8 cellular contexts compared by ENCODE assay signal in the genomic region with DNA sequence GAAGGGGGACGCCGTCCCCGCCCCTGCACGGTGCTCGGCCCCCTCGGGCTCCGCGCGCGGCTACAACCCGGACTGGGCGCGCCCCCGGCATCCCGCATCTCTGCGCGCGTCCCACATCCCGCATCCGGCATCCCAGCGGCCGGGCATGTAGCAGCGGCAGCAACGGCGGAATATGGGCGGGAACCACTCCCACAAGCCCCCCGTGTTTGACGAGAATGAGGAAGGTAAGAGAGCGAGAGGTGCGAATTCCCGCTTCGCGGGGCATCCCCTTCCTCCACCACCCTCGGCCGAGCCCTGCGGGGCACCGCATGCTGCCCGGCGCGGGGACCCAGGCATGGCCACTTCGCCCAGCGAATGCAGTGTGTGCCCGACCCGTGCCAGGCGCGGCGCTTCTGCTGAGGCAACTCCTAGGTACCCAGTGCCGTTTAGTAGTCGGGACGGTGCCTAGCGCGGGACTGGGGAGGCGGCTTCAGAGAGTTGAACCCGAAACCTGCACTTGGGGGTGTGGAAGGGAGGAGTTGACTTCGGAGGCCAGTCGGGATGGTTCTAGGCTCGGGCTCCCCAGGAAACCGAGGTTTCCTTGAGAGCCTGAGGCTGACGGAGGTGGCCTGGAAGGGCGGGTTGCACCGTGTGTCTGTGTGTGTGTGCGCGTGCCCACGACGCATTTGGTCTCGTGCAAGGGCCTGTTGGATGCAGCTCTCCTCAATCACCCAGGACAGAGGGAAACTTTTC. TPM values are rescaled to one million over a fixed set of nuclear protein-coding genes. Genes with fewer than 3 reads are reported as not detected.
DNase-seq lines count a peak whose midpoint lies in the region; ATAC-seq, FAIRE-seq and TF ChIP-seq lines count a peak whose summit lies in the region.

No MANE protein-coding gene starts in this region.

- no peak for ATAC-seq in HG03196 (IDR thresholded peaks at IDR 0.05; ENCODE audit: unreplicated experiment)

- H3K4me3 ChIP-seq in ectodermal cell (ENCODE audit: insufficient read depth, low read depth, low read length) (peak overlapping the region; percentile 56), mucosa of stomach (ENCODE audit: low read length) (peak overlapping the region; percentile 39), OCI-LY7 (ENCODE audit: low read depth, low read length, poor library complexity, severe bottlenecking) (no peak overlapping the region)

- H3K9me3 ChIP-seq in ectodermal cell (ENCODE audit: control insufficient read depth, low read length), result no peaks in the 10 kb centered on the region
- H3K9me3 ChIP-seq in mucosa of stomach (ENCODE audit: control insufficient read depth, low read length), result no peaks in the 10 kb centered on the region
- H3K9me3 ChIP-seq in OCI-LY7 (ENCODE audit: low read length), result no peaks in the 10 kb centered on the region

- no TSS peak for BruUV-seq in OCI-LY7 (replicated peaks; lab: Mats Ljungman, UMichigan)

- WGBS in ectodermal cell, 2 experiments, result 3 to 4% methylated on average over 66 of the region's 66 CpGs

- no peak overlapping the region for H3K4me2 ChIP-seq in OCI-LY7 (ENCODE audit: low read length)

- H3K79me2 ChIP-seq in OCI-LY7 (ENCODE audit: insufficient read depth, low read depth, low read length), result no peaks in the 10 kb centered on the region

- H4K20me1 ChIP-seq in OCI-LY7 (ENCODE audit: insufficient read depth, low read length), result no peaks in the 10 kb centered on the region

- POLR2A ChIA-PET in OCI-LY7 (lab: Charles Lee), result no interaction called here

- FAIRE-seq in GM19239 (lab: Jason Lieb, UNC) (no peak), RCC 7860 (lab: Jason Lieb, UNC) (no peak)

- no peaks in the 10 kb centered on the region for H3K36me3 ChIP-seq in ectodermal cell (ENCODE audit: control insufficient read depth, insufficient read depth, low read length)
- H3K36me3 ChIP-seq in mucosa of stomach (ENCODE audit: control insufficient read depth, insufficient read depth, low read length), result no peaks in the 10 kb centered on the region
- no peaks in the 10 kb centered on the region for H3K36me3 ChIP-seq in OCI-LY7 (ENCODE audit: insufficient read depth, low read length)

- DNase-seq in 8988T (peak; percentile 33), HK-2 (ENCODE audit: unreplicated experiment) (peak; percentile 57), GM19239 (ENCODE audit: insufficient read length, low spot score) (no peak), RCC 7860 (ENCODE audit: low spot score) (no peak), OCI-LY7 (ENCODE audit: low spot score) (no peak)

- H2AFZ ChIP-seq in OCI-LY7 (ENCODE audit: low read length), result no peak overlapping the region

- no peaks in the 10 kb centered on the region for H3K9me2 ChIP-seq in OCI-LY7 (ENCODE audit: insufficient read depth, low read length)

- H3K9ac ChIP-seq in mucosa of stomach (ENCODE audit: low read length), result peak overlapping the region; percentile 3

- CTCF ChIA-PET in OCI-LY7 (lab: Charles Lee; ENCODE audit: unreplicated experiment), result no interaction called here

- no peak overlapping the region for H3K27ac ChIP-seq in ectodermal cell (ENCODE audit: insufficient read depth, low read depth, low read length, poor library complexity, severe bottlenecking)
- no peak overlapping the region for H3K27ac ChIP-seq in OCI-LY7 (ENCODE audit: low read depth, low read length, poor library complexity, severe bottlenecking)

- no peak for TF ChIP-seq CTCF in OCI-LY7 (conservative IDR thresholded peaks at IDR 0.05; ENCODE audit: low read length)

- peaks cover 5% of the 10 kb centered on the region for H3K4me1 ChIP-seq in ectodermal cell (ENCODE audit: control insufficient read depth, insufficient read depth, low read length)
- H3K4me1 ChIP-seq in mucosa of stomach (ENCODE audit: control insufficient read depth, insufficient read depth, low read length), result peaks cover 8% of the 10 kb centered on the region
- H3K4me1 ChIP-seq in OCI-LY7 (ENCODE audit: insufficient read depth, low read length, poor library complexity, severe bottlenecking), result no peaks in the 10 kb centered on the region

- H3K27me3 ChIP-seq in ectodermal cell (ENCODE audit: control insufficient read depth, insufficient read depth, low read length, poor library complexity, severe bottlenecking) (peaks cover 32% of the 10 kb centered on the region), mucosa of stomach (ENCODE audit: control insufficient read depth, insufficient read depth, low read length) (peaks cover 19% of the 10 kb centered on the region)

- intact Hi-C loops in OCI-LY7 (cut with micrococcal nuclease; ENCODE audit: unreplicated experiment), result no loop called here

RNA-seq across cellular contexts. Expression of a gene that starts 0.6 kb away (rescaled TPM):
- polyA plus RNA-seq in ectodermal cell (2013, experiment 1 of 4), result 2.4 TPM
- polyA plus RNA-seq in ectodermal cell (2013, experiment 2 of 4), result 1.8 TPM
- 1.5 TPM for polyA plus RNA-seq in ectodermal cell (2013, experiment 3 of 4)
- polyA plus RNA-seq in ectodermal cell (2013, experiment 4 of 4), result 1.6 TPM
- not detected in 2 replicates for total RNA-seq in OCI-LY7 (2014; rRNA removed; shearing (Covaris generic))
- not detected in 2 replicates for total RNA-seq in OCI-LY7 (2022)

RNA-seq across cellular contexts. Expression of a gene that starts 32.6 kb away (rescaled TPM):
- 0.57 TPM for polyA plus RNA-seq in ectodermal cell (2013, experiment 1 of 4)
- polyA plus RNA-seq in ectodermal cell (2013, experiment 2 of 4), result 0.66 TPM
- polyA plus RNA-seq in ectodermal cell (2013, experiment 3 of 4), result 0.75 TPM
- 1.0 TPM for polyA plus RNA-seq in ectodermal cell (2013, experiment 4 of 4)
- not detected in 2 replicates for total RNA-seq in OCI-LY7 (2014; rRNA removed; shearing (Covaris generic))
- total RNA-seq in OCI-LY7 (2022), result not detected in 2 replicates

Comparison
In these comparisons a context has a peak if more than half of its experiments do, and no peak if none do; other contexts are left out.
1. DNase-seq: peak in 8988T (single experiment) and HK-2 (single experiment); none in GM19239 (single experiment), RCC 7860 (single experiment) and OCI-LY7 (single experiment).